ENCODE assay signal across 8 cellular contexts in the genomic region with DNA sequence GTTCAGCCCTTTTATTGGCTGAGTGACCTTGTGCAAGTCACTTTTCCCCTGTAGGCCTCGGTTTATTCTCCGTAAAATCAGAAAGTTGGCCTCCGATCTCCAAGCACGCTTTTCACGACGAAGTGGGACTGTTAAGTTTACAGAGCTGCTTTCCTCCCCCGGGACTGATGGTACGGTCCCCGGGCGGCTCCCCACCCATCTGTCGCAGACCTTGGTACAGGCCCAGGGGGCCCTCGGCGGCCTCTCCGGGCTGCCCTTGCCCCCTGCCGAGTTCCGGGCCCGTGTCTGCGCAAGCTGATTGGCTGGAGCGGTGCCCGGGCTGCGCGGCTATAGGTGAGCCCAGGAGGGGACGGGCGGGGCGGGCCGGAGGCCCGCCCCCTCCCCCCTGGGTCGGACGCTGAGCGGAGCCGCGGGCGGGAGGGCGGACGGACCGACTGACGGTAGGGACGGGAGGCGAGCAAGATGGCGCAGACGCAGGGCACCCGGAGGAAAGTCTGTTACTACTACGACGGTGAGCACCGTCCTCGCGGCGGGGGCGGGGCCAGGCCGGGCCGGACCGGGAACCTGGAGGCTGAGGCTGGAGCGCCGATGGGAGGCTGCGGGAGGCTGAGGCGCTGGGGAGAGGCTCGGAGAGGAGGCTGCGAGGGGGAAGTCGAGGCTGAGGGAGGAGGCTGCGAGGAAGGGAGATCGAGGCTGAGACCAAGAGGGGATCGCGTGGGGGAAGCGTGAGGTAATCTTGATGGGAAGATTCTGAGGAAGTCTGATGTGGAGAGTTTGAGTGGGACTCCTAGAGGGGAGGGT. TPM values are rescaled to one million over a fixed set of nuclear protein-coding genes. Genes with fewer than 3 reads are reported as not detected.
DNase-seq lines count a peak whose midpoint lies in the region; ATAC-seq, FAIRE-seq and TF ChIP-seq lines count a peak whose summit lies in the region.

TSS of gene HDAC1 (plus strand) at position 376 of the 801 bp plus-strand sequence. CDS start at position 463, 87 bp downstream.

- ATAC-seq in HG03442 (IDR thresholded peaks at IDR 0.05; ENCODE audit: unreplicated experiment), result peak; percentile 95
- peak; percentile 98 for ATAC-seq in activated CD4-positive, alpha-beta T cell treated with anti-CD3 and anti-CD28 coated beads for 36 hours

- H3K36me3 ChIP-seq in BE2C, result no peaks in the 10 kb centered on the region

- peak; percentile 90 for FAIRE-seq in GM19239 (lab: Jason Lieb, UNC)

- POLR2A ChIA-PET in activated CD4-positive, alpha-beta T cell treated with anti-CD3 and anti-CD28 coated beads for 36 hours (lab: Charles Lee), result interaction anchor here (0.6 to 1.3 kb wide), 12 partner anchors 11 to 1251 kb away, joined by 3 to 14 read pairs (median 4); partner anchors contain the start of genes BSDC1, LCK, MARCKSL1 and TXLNA

- no peaks in the 10 kb centered on the region for H3K9me3 Mint-ChIP-seq in activated CD4-positive, alpha-beta T cell treated with anti-CD3 and anti-CD28 coated beads for 36 hours (ENCODE audit: low read depth)

- peaks cover 43% of the 10 kb centered on the region for H3K4me1 Mint-ChIP-seq in activated CD4-positive, alpha-beta T cell treated with anti-CD3 and anti-CD28 coated beads for 36 hours

- CTCF ChIA-PET in activated CD4-positive, alpha-beta T cell treated with anti-CD3 and anti-CD28 coated beads for 36 hours (lab: Charles Lee), result interaction anchor here (0.6 to 1.9 kb wide), 7 partner anchors 9 to 1226 kb away, joined by 3 to 8 read pairs (median 3); no protein-coding TSS in a partner anchor

- peak within 1 kb of the TSS; percentile 100 for H3K4me3 Mint-ChIP-seq in activated CD4-positive, alpha-beta T cell treated with anti-CD3 and anti-CD28 coated beads for 36 hours

- peaks cover 23% of the 10 kb centered on the region for H3K36me3 Mint-ChIP-seq in activated CD4-positive, alpha-beta T cell treated with anti-CD3 and anti-CD28 coated beads for 36 hours (ENCODE audit: low read depth)

- TF ChIP-seq CTCF in BE2C (IDR thresholded peaks at IDR 0.05; ENCODE audit: low read depth, low read length), result no peak
- no peak for TF ChIP-seq CTCF in choroid plexus epithelial cell (conservative IDR thresholded peaks at IDR 0.05; ENCODE audit: low read depth, low read length)

- H3K4me3 ChIP-seq in BE2C (ENCODE audit: low read depth, low read length) (peak within 1 kb of the TSS; percentile 81), choroid plexus epithelial cell (ENCODE audit: low read depth, low read length) (peak within 1 kb of the TSS; percentile 94)

- peak within 1 kb of the TSS; percentile 99 for H3K27ac Mint-ChIP-seq in activated CD4-positive, alpha-beta T cell treated with anti-CD3 and anti-CD28 coated beads for 36 hours

- H3K27me3 ChIP-seq in BE2C, result no peaks in the 10 kb centered on the region

- intact Hi-C loops in activated CD4-positive, alpha-beta T cell treated with anti-CD3 and anti-CD28 coated beads for 36 hours (cut with DNase I, micrococcal nuclease), result loop anchor here (1.0 to 5.0 kb wide), 14 partner anchors 18 to 525 kb away; partner anchors contain the start of genes EIF3I (in 2 of the 2), TMEM234 (in 2 of the 2), BSDC1 (in 1 of the 2) and KHDRBS1 (in 1 of the 2)

- DNase-seq in BE2C (peak; percentile 95), GM19239 (ENCODE audit: insufficient read length, low spot score) (peak; percentile 96), NCI-H524 (lab: John Stamatoyannopoulos, UW) (peak; percentile 85 to 95), choroid plexus epithelial cell (ENCODE audit: low read depth) (peak; percentile 96), kidney glomerular epithelial cell (lab: John Stamatoyannopoulos, UW) (peak; percentile 84)
- peak; percentile 99 for DNase-seq in activated CD4-positive, alpha-beta T cell treated with anti-CD3 and anti-CD28 coated beads for 36 hours
- DNase-seq in stimulated activated CD4-positive, alpha-beta T cell treated with anti-CD3 and anti-CD28 coated beads, Interleukin-15, amount 100 ng/mL, for 48 hours (ENCODE audit: low read depth in 2 of 2), result peak; percentile 97

- no peaks in the 10 kb centered on the region for H3K4me1 ChIP-seq in BE2C

- no peaks in the 10 kb centered on the region for H3K9me3 ChIP-seq in BE2C

- H3K27me3 Mint-ChIP-seq in activated CD4-positive, alpha-beta T cell treated with anti-CD3 and anti-CD28 coated beads for 36 hours, result no peaks in the 10 kb centered on the region

RNA-seq across cellular contexts. Expression of gene HDAC1, which starts in this region (rescaled TPM):
- 99.6 TPM for polyA plus RNA-seq in BE2C (2012; ENCODE audit: insufficient read depth, insufficient read length, low read depth)
- total RNA-seq in activated CD4-positive, alpha-beta T cell treated with anti-CD3 and anti-CD28 coated beads for 36 hours, result 100 to 1,000 TPM; 132 to 146 TPM

Comparison
In these comparisons a context has a peak if more than half of its experiments do, and no peak if none do; other contexts are left out.
1. Peak in every context shown above with its lines: DNase-seq, ATAC-seq and H3K4me3 ChIP-seq.